ENCODE assay signal across 11 cellular contexts in the genomic region with DNA sequence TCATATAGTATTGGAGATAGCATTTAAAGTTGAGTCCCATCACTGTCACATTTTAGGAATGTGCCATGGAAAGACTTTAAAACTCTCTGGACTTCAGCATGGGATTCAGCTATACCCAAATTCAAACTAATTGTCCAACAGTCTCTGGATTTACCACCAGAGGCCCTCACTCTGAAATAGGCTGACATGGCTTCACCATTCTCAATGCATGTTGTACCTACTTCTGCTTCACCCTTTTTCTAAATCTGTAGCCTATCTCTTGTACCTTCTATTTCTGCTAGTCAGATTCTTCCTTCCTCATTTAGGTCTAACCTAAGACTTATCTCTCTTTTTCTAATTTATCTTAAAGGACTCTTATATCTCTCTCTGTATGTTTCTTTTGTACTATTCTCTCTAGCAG.
DNase-seq lines count a peak whose midpoint lies in the region; ATAC-seq and TF ChIP-seq lines count a peak whose summit lies in the region.
"Had no signal": no experiment of that assay in that cellular context is flagged by ENCODE, and none has a peak within 500 bp of the region (broad histone marks: within the 10 kb centered on the region; RNA-seq: fewer than 3 reads in every experiment).

No MANE protein-coding gene starts in this region.

- TF ChIP-seq CTCF in DND-41 (IDR thresholded peaks at IDR 0.05; ENCODE audit: borderline replicate concordance, extremely low read depth, low read length, poor library complexity, severe bottlenecking), result peak; percentile 30
- peak; percentile 10 for TF ChIP-seq CTCF in HFF-Myc (IDR thresholded peaks at IDR 0.05; ENCODE audit: low read depth, low read length, missing control alignments)

- no peaks in the 10 kb centered on the region for H3K79me2 ChIP-seq in DND-41 (ENCODE audit: insufficient read depth, low read length)

- no peak overlapping the region for H3K9ac ChIP-seq in DND-41 (ENCODE audit: low read depth, low read length)

- no peaks in the 10 kb centered on the region for H4K20me1 ChIP-seq in DND-41 (ENCODE audit: insufficient read depth, low read length)

- no peaks in the 10 kb centered on the region for H3K9me3 ChIP-seq in DND-41 (ENCODE audit: insufficient read depth, low read length, severe bottlenecking)
- H3K9me3 ChIP-seq: esophagus muscularis mucosa had no signal

- in situ Hi-C loops in SK-MEL-5 (cut with HindIII; ENCODE audit: low pct_unique_long_range_greater_than_20kb, low sequenced_read_pairs), result no loop called here

- H2AFZ ChIP-seq in DND-41 (ENCODE audit: low read depth, low read length), result no peak overlapping the region

- DNase-seq in DND-41 (no peak), HFF-Myc (ENCODE audit: extremely low read depth, low read depth) (no peak), SK-MEL-5 (ENCODE audit: low read depth, low spot score) (peak; percentile 26), iPS-NIHi7 (ENCODE audit: extremely low spot score) (peak; percentile 20), cerebellar cortex (ENCODE audit: low spot score) (no peak), germinal center (ENCODE audit: low spot score) (no peak), KG1 (lab: John Stamatoyannopoulos, UW) (no peak)
- DNase-seq in activated CD4-positive, alpha-beta T cell treated with anti-CD3 and anti-CD28 coated beads for 48 hours, result no peak
- DNase-seq: mesenchymal stem cell had no signal

- H3K36me3 ChIP-seq in DND-41 (ENCODE audit: insufficient read depth, low read length), result no peaks in the 10 kb centered on the region

- no peaks in the 10 kb centered on the region for H3K4me1 ChIP-seq in DND-41 (ENCODE audit: insufficient read depth, low read length)

- ATAC-seq in DND-41 (ENCODE audit: insufficient read depth, low read depth), result no peak
- ATAC-seq: Panc1 had no signal

- no peak overlapping the region for H3K4me2 ChIP-seq in DND-41 (ENCODE audit: insufficient read depth, low read length)

- H3K27ac ChIP-seq in DND-41 (ENCODE audit: low read length), result no peak overlapping the region
- H3K27ac ChIP-seq: esophagus muscularis mucosa had no signal

- H3K4me3 ChIP-seq in DND-41 (ENCODE audit: low read depth in 1 of 2, low read length in 2 of 2), result no peak overlapping the region
- no peak overlapping the region for H3K4me3 ChIP-seq in HFF-Myc (replicated peaks; ENCODE audit: low read depth, low read length)
- H3K4me3 ChIP-seq: esophagus muscularis mucosa had no signal

- no peaks in the 10 kb centered on the region for H3K27me3 ChIP-seq in DND-41 (ENCODE audit: insufficient read depth, low read length, poor library complexity)
- H3K27me3 ChIP-seq: esophagus muscularis mucosa had no signal

Comparison
In these comparisons a context has a peak if more than half of its experiments do, and no peak if none do; other contexts are left out.
1. DNase-seq: peak in SK-MEL-5 (single experiment) and iPS-NIHi7 (single experiment); none in DND-41 (single experiment), HFF-Myc (single experiment), activated CD4-positive, alpha-beta T cell treated with anti-CD3 and anti-CD28 coated beads for 48 hours (single experiment), cerebellar cortex (single experiment), germinal center (single experiment) and KG1 (single experiment).